Comparison of ENCODE assay signal across 32 cellular contexts in the genomic region with DNA sequence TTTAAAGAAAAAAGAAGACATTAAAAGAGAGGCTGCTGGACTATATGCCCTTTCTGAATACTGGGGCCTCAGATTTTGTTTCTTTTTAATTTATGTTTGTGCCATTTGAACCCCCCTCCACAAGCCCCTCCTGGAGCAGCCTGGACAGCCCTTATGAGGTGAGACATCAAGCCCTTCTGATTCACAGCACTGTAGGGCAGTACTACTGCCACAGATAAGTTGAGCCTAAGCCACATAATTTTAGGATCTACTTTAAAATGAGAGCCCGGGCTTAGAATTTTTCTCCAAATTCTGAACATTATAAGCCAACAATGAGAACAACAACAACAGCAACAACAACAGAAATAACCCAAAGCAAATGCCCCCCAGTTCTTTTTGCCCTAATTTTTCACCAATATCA.
A peak's percentile ranks its signal among the peaks of the same experiment; 100 is the strongest.
DNase-seq lines count a peak whose midpoint lies in the region; ATAC-seq and TF ChIP-seq lines count a peak whose summit lies in the region.
"Had no signal": no experiment of that assay in that cellular context is flagged by ENCODE, and none has a peak within 500 bp of the region (broad histone marks: within the 10 kb centered on the region; RNA-seq: fewer than 3 reads in every experiment).

No MANE protein-coding gene starts in this region.

- H3K4me1 Mint-ChIP-seq in Calu3 (ENCODE audit: low read depth, unreplicated experiment), result peaks cover 93% of the 10 kb centered on the region
- H3K4me1 Mint-ChIP-seq: activated B cell treated with CpG ODN at 0.5 μM for 24 hours; activated CD4-positive, alpha-beta T cell treated with anti-CD3 and anti-CD28 coated beads, Interleukin-2, amount 10 ng/mL, durations not matched to agents 7 days and 5 days; memory B cell had no signal

- ATAC-seq in RWPE2 (ENCODE audit: low read depth), result no peak; the same call in 2 of the 3 replicates
- ATAC-seq in right lobe of liver, result peak in 3 of 4 donors; percentile 2 to 46 (median 25)
- ATAC-seq: activated naive CD4-positive, alpha-beta T cell treated with anti-CD3 and anti-CD28 coated beads, Interleukin-2, amount 50 U/mL, for 72 hours; CD8-positive, alpha-beta T cell; effector memory CD8-positive, alpha-beta T cell; heart left ventricle; stimulated activated naive CD8-positive, alpha-beta T cell treated with anti-CD3 and anti-CD28 coated beads, Interleukin-15, Interleukin-2, amounts not matched to agents 100 U/mL and 50 U/mL, for 24 hours had no signal

- no TSS peak for BruUV-seq in Calu3 (replicated peaks; lab: Mats Ljungman, UMichigan)

- H3K27ac Mint-ChIP-seq in Calu3 (ENCODE audit: unreplicated experiment), result peak overlapping the region; percentile 92
- H3K27ac Mint-ChIP-seq: activated B cell treated with CpG ODN at 0.5 μM for 24 hours; activated CD4-positive, alpha-beta T cell treated with anti-CD3 and anti-CD28 coated beads, Interleukin-2, amount 10 ng/mL, durations not matched to agents 7 days and 5 days; activated naive CD4-positive, alpha-beta T cell treated with anti-CD3 and anti-CD28 coated beads, Interleukin-2, amount 50 U/mL, for 72 hours; CD8-positive, alpha-beta T cell; effector memory CD8-positive, alpha-beta T cell; memory B cell had no signal

- H3K9me3 Mint-ChIP-seq in Calu3 (ENCODE audit: low read depth, unreplicated experiment), result peaks cover 3% of the 10 kb centered on the region
- H3K9me3 Mint-ChIP-seq: activated CD4-positive, alpha-beta T cell treated with anti-CD3 and anti-CD28 coated beads, Interleukin-2, amount 10 ng/mL, durations not matched to agents 7 days and 5 days had no signal

- H3K4me3 Mint-ChIP-seq in Calu3 (ENCODE audit: low read depth, unreplicated experiment), result peak overlapping the region; percentile 33
- H3K4me3 Mint-ChIP-seq: activated B cell treated with CpG ODN at 0.5 μM for 24 hours; activated CD4-positive, alpha-beta T cell treated with anti-CD3 and anti-CD28 coated beads, Interleukin-2, amount 10 ng/mL, durations not matched to agents 7 days and 5 days; CD8-positive, alpha-beta T cell; effector memory CD8-positive, alpha-beta T cell; memory B cell had no signal

- H3K27me3 Mint-ChIP-seq in Calu3 (ENCODE audit: unreplicated experiment), result no peaks in the 10 kb centered on the region
- H3K27me3 Mint-ChIP-seq: activated B cell treated with CpG ODN at 0.5 μM for 24 hours; activated CD4-positive, alpha-beta T cell treated with anti-CD3 and anti-CD28 coated beads, Interleukin-2, amount 10 ng/mL, durations not matched to agents 7 days and 5 days; effector memory CD8-positive, alpha-beta T cell; memory B cell had no signal

- intact Hi-C loops in Calu3 (cut with micrococcal nuclease; ENCODE audit: unreplicated experiment), result loop anchor here (2.0 to 10.0 kb wide), 3 partner anchors 23 to 243 kb away; no protein-coding TSS in a partner anchor
- intact Hi-C loops in right lobe of liver (cut with DNase I), result no loop called here

- no peaks in the 10 kb centered on the region for H3K27me3 ChIP-seq in RWPE2 (ENCODE audit: insufficient read depth, poor library complexity, severe bottlenecking)
- H3K27me3 ChIP-seq in right lobe of liver, result no peaks in the 10 kb centered on the region
- H3K27me3 ChIP-seq: BE2C, heart left ventricle, SJCRH30, testis, uterus had no signal

- H3K36me3 ChIP-seq in RWPE2 (ENCODE audit: low read depth) (no peaks in the 10 kb centered on the region), right lobe of liver (no peaks in the 10 kb centered on the region)
- H3K36me3 ChIP-seq: BE2C, heart left ventricle, SJCRH30, uterus had no signal

- H3K9me3 ChIP-seq in RWPE2 (ENCODE audit: severe bottlenecking) (no peaks in the 10 kb centered on the region), right lobe of liver (no peaks in the 10 kb centered on the region)
- H3K9me3 ChIP-seq: BE2C, heart left ventricle, SJCRH30, testis, uterus had no signal

- WGBS in right lobe of liver (ENCODE audit: insufficient coverage, low coverage, low lambda C conversion rate, missing lambda C conversion rate), result 6% methylated on average over 1 of the region's 1 CpG

- CTCF ChIA-PET in Calu3 (lab: Charles Lee), result interaction anchor here (0.6 to 1.3 kb wide), 4 partner anchors 13 to 1452 kb away, joined by 3 to 6 read pairs (median 4); no protein-coding TSS in a partner anchor

- H3K4me3 ChIP-seq in RWPE2 (ENCODE audit: severe bottlenecking), result no peak overlapping the region
- H3K4me3 ChIP-seq in right lobe of liver, result no peak overlapping the region
- H3K4me3 ChIP-seq: heart left ventricle, SJCRH30, smooth muscle cell, testis, uterus had no signal

- peak overlapping the region; percentile 84 for H3K27ac ChIP-seq in RWPE2 (ENCODE audit: poor library complexity, severe bottlenecking)
- peak overlapping the region; percentile 34 for H3K27ac ChIP-seq in epithelial cell of prostate
- peak overlapping the region; percentile 73 to 85 (median 82) for H3K27ac ChIP-seq in right lobe of liver
- H3K27ac ChIP-seq: heart left ventricle, SJCRH30, testis, uterus had no signal

- DNase-seq in Calu3 (no peak), RWPE2 (ENCODE audit: low spot score) (no peak), epithelial cell of prostate (ENCODE audit: low read depth, low spot score) (no peak), right lobe of liver (no peak), hepatic stellate cell (ENCODE audit: low spot score) (no peak), NCI-H82 treated with DMSO at 0.1 percent for 48 hours (lab: John Stamatoyannopoulos, UW; ENCODE audit: unreplicated experiment) (no peak), cerebellar nuclear complex (lab: John Stamatoyannopoulos, UW) (no peak), amygdala (lab: John Stamatoyannopoulos, UW) (no peak)
- DNase-seq: activated B cell treated with CpG ODN at 0.5 μM for 24 hours; activated CD4-positive, alpha-beta T cell treated with anti-CD3 and anti-CD28 coated beads, Interleukin-2, amount 10 ng/mL, durations not matched to agents 7 days and 5 days; activated effector memory CD4-positive, alpha-beta T cell treated with Interleukin-2 at 50 U/mL for 16 hours; activated T-cell treated with anti-CD3 and anti-CD28 coated beads, Interleukin-2, amount 50 U/mL, for 1 hour; BE2C; CD8-positive, alpha-beta T cell; DMS 273 treated with DMSO at 0.1 percent for 48 hours; effector memory CD8-positive, alpha-beta T cell; H7; heart left ventricle; NCI-H146; NCI-H2107; NCI-H446 treated with DMSO at 0.1 percent for 48 hours; NCI-H774; retina; SJCRH30; stimulated activated CD4-positive, alpha-beta T cell treated with anti-CD3 and anti-CD28 coated beads, Interleukin-1b, Interleukin-23, amount 100 ng/mL, for 48 hours; stimulated activated naive CD8-positive, alpha-beta T cell treated with anti-CD3 and anti-CD28 coated beads, Interleukin-15, Interleukin-2, amounts not matched to agents 100 U/mL and 50 U/mL, for 24 hours; T1000; testis; uterus had no signal

- no peak for TF ChIP-seq POLR2A in right lobe of liver (IDR thresholded peaks at IDR 0.05)

- peaks cover 11% of the 10 kb centered on the region for H3K36me3 Mint-ChIP-seq in Calu3 (ENCODE audit: insufficient read depth, unreplicated experiment)
- H3K36me3 Mint-ChIP-seq: activated naive CD4-positive, alpha-beta T cell treated with anti-CD3 and anti-CD28 coated beads, Interleukin-2, amount 50 U/mL, for 72 hours; CD8-positive, alpha-beta T cell; memory B cell had no signal

- TF ChIP-seq CTCF in Calu3 (IDR thresholded peaks at IDR 0.05; ENCODE audit: unreplicated experiment), result no peak
- no peak for TF ChIP-seq CTCF in RWPE2 (IDR thresholded peaks at IDR 0.05; ENCODE audit: poor library complexity, severe bottlenecking)
- no peak for TF ChIP-seq CTCF in right lobe of liver (IDR thresholded peaks at IDR 0.05)

- peaks cover 25% of the 10 kb centered on the region for H3K4me1 ChIP-seq in RWPE2 (ENCODE audit: insufficient read depth, poor library complexity, severe bottlenecking)
- H3K4me1 ChIP-seq in right lobe of liver, result peaks cover 0 to 60% (median 21%) of the 10 kb centered on the region in 4 donors
- H3K4me1 ChIP-seq: BE2C, heart left ventricle, SJCRH30, testis, uterus had no signal

Comparison
In these comparisons a context has a peak if more than half of its experiments do, and no peak if none do; other contexts are left out.
1. H3K27ac ChIP-seq: peak in every context shown above with its lines; median percentile 84 in RWPE2; 82 in right lobe of liver; 34 in epithelial cell of prostate.